8 cellular contexts compared by ENCODE assay signal in genomic region chr19:16527971-16528521, GRCh38. TPM values are rescaled to one million over a fixed set of nuclear protein-coding genes. Genes with fewer than 3 reads are reported as not detected.
DNase-seq lines count a peak whose midpoint lies in the region; ATAC-seq and TF ChIP-seq lines count a peak whose summit lies in the region.

No MANE protein-coding gene starts in this region.

- H3K27me3 Mint-ChIP-seq in central memory CD8-positive, alpha-beta T cell: no peaks in the 10 kb centered on the region

- H3K9me3 Mint-ChIP-seq in central memory CD8-positive, alpha-beta T cell: no peaks in the 10 kb centered on the region

- H3K27me3 ChIP-seq in prostate gland (replicated peaks; ENCODE audit: insufficient read depth): no peaks in the 10 kb centered on the region

- DNase-seq in GM13976 (ENCODE audit: low spot score): no peak
- peak in 4 of 5 experiments; percentile 18 to 64 (median 30) for DNase-seq in T-helper 2 cell
- DNase-seq in central memory CD8-positive, alpha-beta T cell (ENCODE audit: low spot score in 2 of 2): peak; percentile 21 to 36
- DNase-seq in prostate gland (ENCODE audit: low spot score): no peak
- no peak for DNase-seq in putamen (ENCODE audit: low spot score)
- no peak for DNase-seq in A172 (ENCODE audit: low spot score)

- H3K27ac ChIP-seq in prostate gland: peak overlapping the region in 1 of 2 donors; percentile 14

- no peaks in the 10 kb centered on the region for H3K9me3 ChIP-seq in prostate gland

- H3K4me3 Mint-ChIP-seq in central memory CD8-positive, alpha-beta T cell: no peak overlapping the region

- peaks cover 38 to 76% of the 10 kb centered on the region in 2 donors for H3K36me3 ChIP-seq in prostate gland

- TF ChIP-seq POLR2A in prostate gland (IDR thresholded peaks at IDR 0.05): no peak

- no peak for ATAC-seq in central memory CD8-positive, alpha-beta T cell (replicated peaks; ENCODE audit: extremely low read depth, poor library complexity, severe bottlenecking)
- ATAC-seq in HG03159 (IDR thresholded peaks at IDR 0.05; ENCODE audit: unreplicated experiment) (no peak), GM18907 (IDR thresholded peaks at IDR 0.05; ENCODE audit: unreplicated experiment) (no peak)

- intact Hi-C loops in prostate gland (cut with DNase I): no loop called here

- H3K4me1 ChIP-seq in prostate gland (replicated peaks): no peaks in the 10 kb centered on the region

- H3K4me1 Mint-ChIP-seq in central memory CD8-positive, alpha-beta T cell: peaks cover 4% of the 10 kb centered on the region

- TF ChIP-seq CTCF in GM13976 (IDR thresholded peaks at IDR 0.05; ENCODE audit: borderline replicate concordance, control extremely low read depth, extremely low read depth, insufficient read depth, missing control alignments) (peak; percentile 33), prostate gland (IDR thresholded peaks at IDR 0.05) (peak in 3 of 4 experiments; percentile 9 to 28 (median 16))

- peaks cover 45% of the 10 kb centered on the region for H3K36me3 Mint-ChIP-seq in central memory CD8-positive, alpha-beta T cell (ENCODE audit: insufficient read depth)

- no peak overlapping the region for H3K27ac Mint-ChIP-seq in central memory CD8-positive, alpha-beta T cell (ENCODE audit: low read depth)

- WGBS in prostate gland: 88% methylated on average over 12 of the region's 12 CpGs

- in situ Hi-C loops in GM13976 (cut with MboI; ENCODE audit: low sequenced_read_pairs, unreplicated experiment): no loop called here

- H3K4me3 ChIP-seq in prostate gland: no peak overlapping the region

RNA-seq across cellular contexts. Expression of gene CHERP, which starts 14.2 kb away (rescaled TPM):
- 10 to 100 TPM; 20.9 to 32.7 TPM for total RNA-seq in prostate gland
- total RNA-seq in A172 (2014; rRNA removed; shearing (Covaris generic)): 2.9 and 3.3 TPM in 2 replicates

RNA-seq across cellular contexts. Expression of gene C19orf44, which starts 31.9 kb away (rescaled TPM):
- total RNA-seq in prostate gland: 10 to 100 TPM in 1 of 2 donors, 1 to 10 TPM in 1; 8.0 to 13.7 TPM
- 3.4 and 4.2 TPM in 2 replicates for total RNA-seq in A172 (2014; rRNA removed; shearing (Covaris generic))

RNA-seq across cellular contexts. Expression of gene CALR3, which starts 32.1 kb away (rescaled TPM):
- total RNA-seq in prostate gland: 10 to 100 TPM in 1 of 2 donors, under 1 TPM in 1; 0.91 to 10.1 TPM
- total RNA-seq in A172 (2014; rRNA removed; shearing (Covaris generic)): not detected in 2 replicates

RNA-seq across cellular contexts. Expression of gene SLC35E1, which starts 44.2 kb away (rescaled TPM):
- 10 to 100 TPM; 42.0 to 69.1 TPM for total RNA-seq in prostate gland
- 29.1 TPM in 2 replicates for total RNA-seq in A172 (2014; rRNA removed; shearing (Covaris generic))

RNA-seq across cellular contexts. Expression of gene EPS15L1, which starts 56.3 kb away (rescaled TPM):
- total RNA-seq in prostate gland: 10 to 100 TPM; 18.4 to 30.4 TPM
- total RNA-seq in A172 (2014; rRNA removed; shearing (Covaris generic)): 9.4 and 12.3 TPM in 2 replicates

Comparison
In these comparisons a context has a peak if more than half of its experiments do, and no peak if none do; other contexts are left out.
1. DNase-seq: peak in T-helper 2 cell (4 of 5) and central memory CD8-positive, alpha-beta T cell (2 of 2); none in GM13976 (single experiment), prostate gland (single experiment), putamen (single experiment) and A172 (single experiment).